In the genomic region with DNA sequence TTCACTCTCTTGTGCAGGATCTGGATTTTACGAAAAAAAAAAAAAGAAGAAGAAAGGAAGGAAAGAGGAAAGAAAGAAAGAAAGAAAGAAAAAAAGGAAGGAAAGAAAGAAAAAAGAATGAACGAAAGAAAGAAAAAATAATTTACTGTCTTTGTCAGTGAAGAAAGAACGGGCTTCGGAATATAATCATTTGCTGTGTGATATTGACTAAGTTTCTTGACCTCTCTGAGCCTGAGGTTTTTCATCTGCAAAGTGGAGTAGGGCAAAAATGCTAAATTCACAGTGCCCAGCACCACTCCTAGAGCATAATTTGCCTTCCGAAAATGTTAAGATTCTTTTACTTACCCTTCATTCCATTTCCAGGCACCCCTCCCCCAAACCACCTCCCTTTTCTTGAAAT, we compare ENCODE assay signal across 8 cellular contexts. TPM values are rescaled to one million over a fixed set of nuclear protein-coding genes. Genes with fewer than 3 reads are reported as not detected.
DNase-seq lines count a peak whose midpoint lies in the region; ATAC-seq and TF ChIP-seq lines count a peak whose summit lies in the region.

No MANE protein-coding gene starts in this region.

- H3K36me3 ChIP-seq in heart left ventricle: peaks cover 0 to 22% (median 4%) of the 10 kb centered on the region in 9 donors
- H3K36me3 ChIP-seq in lower lobe of right lung: peaks cover 7% of the 10 kb centered on the region

- 56 to 63% (median 59%) methylated on average over 5 of the region's 5 CpGs for WGBS in heart left ventricle, 4 donors

- TF ChIP-seq CTCF in heart left ventricle (IDR thresholded peaks at IDR 0.05) (no peak), astrocyte of the cerebellum (IDR thresholded peaks at IDR 0.05; ENCODE audit: low read depth, low read length, missing control alignments) (no peak), lower lobe of right lung (IDR thresholded peaks at IDR 0.05) (no peak), type B pancreatic cell (conservative IDR thresholded peaks at IDR 0.05) (no peak)

- peak overlapping the region; percentile 72 for H3K27ac Mint-ChIP-seq in type B pancreatic cell

- H3K27me3 Mint-ChIP-seq in type B pancreatic cell: peaks cover 19% of the 10 kb centered on the region

- H3K27ac ChIP-seq in heart left ventricle (peak overlapping the region in 10 of 12 donors; percentile 38 to 75 (median 66)), lower lobe of right lung (peak overlapping the region; percentile 43)

- in situ Hi-C loops in astrocyte of the cerebellum (cut with HindIII; ENCODE audit: low sequenced_read_pairs): no loop called here

- H3K9me3 ChIP-seq in heart left ventricle (no peaks in the 10 kb centered on the region), lower lobe of right lung (no peaks in the 10 kb centered on the region)

- intact Hi-C loops in heart left ventricle (cut with DNase I) (loop anchor here in 3 of 10 donors (5.0 to 10.0 kb wide), 2 partner anchors 75 to 97 kb away; a partner anchor contains a TSS), cardiac septum (cut with DNase I) (loop anchor here (5.0 kb wide), 1 partner anchor 65 kb away; a partner anchor contains a TSS), lower lobe of right lung (cut with DNase I) (no loop called here)

- DNase-seq in heart left ventricle: no peak
- DNase-seq in cardiac septum (ENCODE audit: low spot score): no peak
- no peak for DNase-seq in astrocyte of the cerebellum (ENCODE audit: low read depth)
- no peak for DNase-seq in lower lobe of right lung
- DNase-seq in type B pancreatic cell (ENCODE audit: extremely low spot score, unreplicated experiment): no peak
- no peak for DNase-seq in AG20443 (ENCODE audit: low spot score)
- no peak for DNase-seq in GDM1 (lab: John Stamatoyannopoulos, UW)
- no peak for DNase-seq in COLO829 (ENCODE audit: low spot score)

- no peak for TF ChIP-seq POLR2A in heart left ventricle (IDR thresholded peaks at IDR 0.05)

- H3K4me1 ChIP-seq in heart left ventricle: peaks cover 2 to 68% (median 61%) of the 10 kb centered on the region in 12 donors
- peaks cover 64% of the 10 kb centered on the region for H3K4me1 ChIP-seq in lower lobe of right lung

- H3K4me3 Mint-ChIP-seq in type B pancreatic cell: peak overlapping the region; percentile 88

- H3K4me1 Mint-ChIP-seq in type B pancreatic cell (ENCODE audit: unreplicated experiment): peaks cover 43% of the 10 kb centered on the region

- peaks cover 5% of the 10 kb centered on the region for H3K36me3 Mint-ChIP-seq in type B pancreatic cell

- H3K27me3 ChIP-seq in heart left ventricle (peaks cover 0 to 14% (median 0%) of the 10 kb centered on the region in 9 donors), lower lobe of right lung (ENCODE audit: low read depth) (no peaks in the 10 kb centered on the region)

- H3K9me3 Mint-ChIP-seq in type B pancreatic cell: no peaks in the 10 kb centered on the region

- no peak for ATAC-seq in heart left ventricle
- no peak for ATAC-seq in lower lobe of right lung

- H3K4me3 ChIP-seq in heart left ventricle (peak overlapping the region in 11 of 12 donors; percentile 13 to 70 (median 50)), astrocyte of the cerebellum (ENCODE audit: low read depth, low read length) (peak overlapping the region; percentile 52), lower lobe of right lung (peak overlapping the region; percentile 47)

RNA-seq across cellular contexts. Expression of a gene that starts 0.3 kb away (rescaled TPM):
- total RNA-seq in heart left ventricle: 1 to 10 TPM; 1.2 to 3.1 (median 2.1) TPM
- polyA plus RNA-seq in heart left ventricle: 1 to 10 TPM; 1.1 to 2.1 TPM
- total RNA-seq in cardiac septum: 1.2 TPM
- 1.4 TPM for total RNA-seq in lower lobe of right lung
- total RNA-seq in type B pancreatic cell (ENCODE audit: low replicate concordance): 1.2 TPM in 1 of 2 replicates, not detected in the other

RNA-seq across cellular contexts. Expression of a gene that starts 0.4 kb away (rescaled TPM):
- total RNA-seq in heart left ventricle: 10 to 100 TPM in 1 of 9 donors, 1 to 10 TPM in 8; 1.3 to 17.9 (median 3.1) TPM
- 1 to 10 TPM; 2.2 to 4.3 TPM for polyA plus RNA-seq in heart left ventricle
- 7.0 TPM for total RNA-seq in cardiac septum
- 9.0 TPM for total RNA-seq in lower lobe of right lung
- total RNA-seq in type B pancreatic cell (ENCODE audit: low replicate concordance): 1.00 and 17.8 TPM in 2 replicates

RNA-seq across cellular contexts. Expression of a gene that starts 5.2 kb away (rescaled TPM):
- 10 to 100 TPM; 17.8 to 25.9 (median 23.6) TPM for total RNA-seq in heart left ventricle
- 10 to 100 TPM; 19.5 to 19.9 TPM for polyA plus RNA-seq in heart left ventricle
- total RNA-seq in cardiac septum: 20.2 TPM
- total RNA-seq in lower lobe of right lung: 18.3 TPM
- 29.1 and 60.5 TPM in 2 replicates for total RNA-seq in type B pancreatic cell (ENCODE audit: low replicate concordance)

RNA-seq across cellular contexts. Expression of a gene that starts 22.9 kb away (rescaled TPM):
- total RNA-seq in heart left ventricle (10 to 100 TPM; 11.0 to 28.2 (median 16.7) TPM), cardiac septum (21.9 TPM), lower lobe of right lung (16.8 TPM), type B pancreatic cell (ENCODE audit: low replicate concordance) (18.0 and 24.4 TPM in 2 replicates)
- polyA plus RNA-seq in heart left ventricle: 10 to 100 TPM in 1 of 2 donors, 1 to 10 TPM in 1; 8.6 to 15.3 TPM
